In genomic region chr3:171396048-171396447, GRCh38 we compare ENCODE assay signal across 1 cellular context.
TF ChIP-seq lines count a peak whose summit lies in the region.

No MANE protein-coding gene starts in this region.

TF ChIP-seq in HepG2, 621 proteins besides CTCF, POLR2A, EP300 and RAD21 (continued from another document):
- TF ChIP-seq RERE (CRISPR knock-in tag; IDR thresholded peaks at IDR 0.05; ENCODE audit: low read depth) (no peak), ZBTB33 (CRISPR knock-in tag; IDR thresholded peaks at IDR 0.05) (no peak), CENPX (CRISPR knock-in tag; IDR thresholded peaks at IDR 0.05) (no peak), ZNF782 (CRISPR knock-in tag; IDR thresholded peaks at IDR 0.05; ENCODE audit: borderline replicate concordance) (no peak), HOMEZ (CRISPR knock-in tag; IDR thresholded peaks at IDR 0.05; ENCODE audit: low read depth) (no peak), HES4 (CRISPR knock-in tag; IDR thresholded peaks at IDR 0.05; ENCODE audit: borderline replicate concordance) (no peak), HMGXB3 (CRISPR knock-in tag; IDR thresholded peaks at IDR 0.05; ENCODE audit: borderline replicate concordance) (no peak), YEATS4 (CRISPR knock-in tag; IDR thresholded peaks at IDR 0.05; ENCODE audit: borderline replicate concordance) (no peak), ZNF451 (CRISPR knock-in tag; IDR thresholded peaks at IDR 0.05) (no peak)
